1 cellular context compared by ENCODE assay signal in the genomic region with DNA sequence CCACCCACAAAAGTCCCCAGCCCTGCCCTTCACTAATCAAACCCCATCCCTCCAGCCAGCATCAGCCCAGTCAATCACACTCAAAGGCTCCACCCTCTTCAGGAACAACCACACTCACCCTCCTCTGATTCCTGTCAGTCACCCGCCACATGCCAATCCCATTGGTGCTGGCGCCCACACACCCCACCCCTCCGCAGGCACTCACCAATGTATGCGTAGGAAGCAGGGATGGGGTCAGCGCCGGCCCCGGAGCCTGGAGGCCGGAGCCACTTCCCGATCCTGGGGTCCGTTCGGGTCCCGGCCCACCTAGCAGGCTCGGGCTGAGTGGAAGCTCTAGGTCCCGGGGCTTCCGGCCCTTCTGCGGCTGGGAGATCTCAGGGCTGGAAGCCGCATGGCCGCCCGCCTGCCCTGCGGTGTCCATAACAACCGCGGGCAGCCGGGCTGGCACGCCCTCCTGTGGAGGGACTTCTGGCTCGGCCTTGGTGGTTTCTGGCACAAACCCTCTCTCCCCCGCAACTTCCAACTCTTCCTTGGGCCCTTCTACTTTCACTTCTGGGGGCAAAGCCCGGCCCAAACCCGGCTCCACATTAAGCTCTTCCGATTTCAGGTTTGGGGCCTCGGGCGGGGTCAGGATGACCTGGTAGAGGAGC.
TF ChIP-seq lines count a peak whose summit lies in the region.

No MANE protein-coding gene starts in this region.

TF ChIP-seq in GM12878, 131 proteins besides CTCF, POLR2A, EP300 and RAD21:
- TF ChIP-seq SRF (IDR thresholded peaks at IDR 0.05; ENCODE audit: low read depth in 2 of 2, low read length in 2 of 2) (no peak), YY1 (IDR thresholded peaks at IDR 0.05; ENCODE audit: low read depth, low read length) (0 out of 2 replicates have a peak, but pooled peaks have one; percentile 17), SREBF2 (IDR thresholded peaks at IDR 0.05; ENCODE audit: low read length) (no peak), STAT1 (conservative IDR thresholded peaks at IDR 0.05) (no peak), IKZF1 (conservative IDR thresholded peaks at IDR 0.05) (peak; percentile 28; the same call in 1 of the 2 replicates), POLR2AphosphoS5 (IDR thresholded peaks at IDR 0.05; ENCODE audit: low read length) (no peak), TCF7 (IDR thresholded peaks at IDR 0.05; ENCODE audit: borderline replicate concordance) (no peak), POLR2AphosphoS2 (IDR thresholded peaks at IDR 0.05; ENCODE audit: low read depth, low read length) (no peak), NFIC (IDR thresholded peaks at IDR 0.05; ENCODE audit: low read depth, low read length) (no peak), YBX1 (IDR thresholded peaks at IDR 0.05) (no peak), CREM (IDR thresholded peaks at IDR 0.05; ENCODE audit: low read depth) (no peak), SMARCA5 (IDR thresholded peaks at IDR 0.05) (no peak), ESRRA (IDR thresholded peaks at IDR 0.05; ENCODE audit: low read length) (no peak), SIX5 (IDR thresholded peaks at IDR 0.05; ENCODE audit: low read depth, low read length, severe bottlenecking) (no peak), NFYA (IDR thresholded peaks at IDR 0.05; ENCODE audit: borderline replicate concordance, low read depth, low read length) (no peak), BACH1 (IDR thresholded peaks at IDR 0.05; ENCODE audit: borderline replicate concordance) (no peak), SMC3 (IDR thresholded peaks at IDR 0.05; ENCODE audit: borderline replicate concordance, low read length) (0 out of 2 replicates have a peak, but pooled peaks have one; percentile 11), DPF2 (IDR thresholded peaks at IDR 0.05) (peak; percentile 44), ZNF384 (IDR thresholded peaks at IDR 0.05; ENCODE audit: borderline replicate concordance, low read depth, low read length) (no peak), SP1 (IDR thresholded peaks at IDR 0.05; ENCODE audit: low read depth, low read length) (peak; percentile 56), NR2F1 (conservative IDR thresholded peaks at IDR 0.05) (no peak), POU2F2 (IDR thresholded peaks at IDR 0.05; ENCODE audit: borderline replicate concordance, low read depth, low read length) (no peak), MTA3 (IDR thresholded peaks at IDR 0.05; ENCODE audit: borderline replicate concordance, low read length) (no peak), HDGF (IDR thresholded peaks at IDR 0.05) (peak; percentile 50; the same call in 1 of the 2 replicates), FOXK2 (IDR thresholded peaks at IDR 0.05) (no peak), RB1 (IDR thresholded peaks at IDR 0.05; ENCODE audit: borderline replicate concordance) (no peak), PAX5 (IDR thresholded peaks at IDR 0.05; ENCODE audit: borderline replicate concordance, low read depth, low read length) (no peak), GATAD2B (conservative IDR thresholded peaks at IDR 0.05; ENCODE audit: low read depth) (no peak), ZSCAN29 (IDR thresholded peaks at IDR 0.05) (no peak)
- TF ChIP-seq, protein P1, sequence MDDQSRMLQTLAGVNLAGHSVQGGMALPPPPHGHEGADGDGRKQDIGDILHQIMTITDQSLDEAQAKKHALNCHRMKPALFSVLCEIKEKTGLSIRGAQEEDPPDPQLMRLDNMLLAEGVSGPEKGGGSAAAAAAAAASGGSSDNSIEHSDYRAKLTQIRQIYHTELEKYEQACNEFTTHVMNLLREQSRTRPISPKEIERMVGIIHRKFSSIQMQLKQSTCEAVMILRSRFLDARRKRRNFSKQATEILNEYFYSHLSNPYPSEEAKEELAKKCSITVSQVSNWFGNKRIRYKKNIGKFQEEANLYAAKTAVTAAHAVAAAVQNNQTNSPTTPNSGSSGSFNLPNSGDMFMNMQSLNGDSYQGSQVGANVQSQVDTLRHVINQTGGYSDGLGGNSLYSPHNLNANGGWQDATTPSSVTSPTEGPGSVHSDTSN (IDR thresholded peaks at IDR 0.05; ENCODE audit: insufficient replicate concordance, low read depth, low read length), result peak; percentile 93
- TF ChIP-seq, protein P2, sequence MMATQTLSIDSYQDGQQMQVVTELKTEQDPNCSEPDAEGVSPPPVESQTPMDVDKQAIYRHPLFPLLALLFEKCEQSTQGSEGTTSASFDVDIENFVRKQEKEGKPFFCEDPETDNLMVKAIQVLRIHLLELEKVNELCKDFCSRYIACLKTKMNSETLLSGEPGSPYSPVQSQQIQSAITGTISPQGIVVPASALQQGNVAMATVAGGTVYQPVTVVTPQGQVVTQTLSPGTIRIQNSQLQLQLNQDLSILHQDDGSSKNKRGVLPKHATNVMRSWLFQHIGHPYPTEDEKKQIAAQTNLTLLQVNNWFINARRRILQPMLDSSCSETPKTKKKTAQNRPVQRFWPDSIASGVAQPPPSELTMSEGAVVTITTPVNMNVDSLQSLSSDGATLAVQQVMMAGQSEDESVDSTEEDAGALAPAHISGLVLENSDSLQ (IDR thresholded peaks at IDR 0.05), result peak; percentile 98
- TF ChIP-seq, protein P3, sequence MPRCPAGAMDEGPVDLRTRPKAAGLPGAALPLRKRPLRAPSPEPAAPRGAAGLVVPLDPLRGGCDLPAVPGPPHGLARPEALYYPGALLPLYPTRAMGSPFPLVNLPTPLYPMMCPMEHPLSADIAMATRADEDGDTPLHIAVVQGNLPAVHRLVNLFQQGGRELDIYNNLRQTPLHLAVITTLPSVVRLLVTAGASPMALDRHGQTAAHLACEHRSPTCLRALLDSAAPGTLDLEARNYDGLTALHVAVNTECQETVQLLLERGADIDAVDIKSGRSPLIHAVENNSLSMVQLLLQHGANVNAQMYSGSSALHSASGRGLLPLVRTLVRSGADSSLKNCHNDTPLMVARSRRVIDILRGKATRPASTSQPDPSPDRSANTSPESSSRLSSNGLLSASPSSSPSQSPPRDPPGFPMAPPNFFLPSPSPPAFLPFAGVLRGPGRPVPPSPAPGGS (IDR thresholded peaks at IDR 0.05; ENCODE audit: borderline replicate concordance, insufficient read depth, low read depth, low read length, poor library complexity, severe bottlenecking), result no peak
- TF ChIP-seq, protein P4, sequence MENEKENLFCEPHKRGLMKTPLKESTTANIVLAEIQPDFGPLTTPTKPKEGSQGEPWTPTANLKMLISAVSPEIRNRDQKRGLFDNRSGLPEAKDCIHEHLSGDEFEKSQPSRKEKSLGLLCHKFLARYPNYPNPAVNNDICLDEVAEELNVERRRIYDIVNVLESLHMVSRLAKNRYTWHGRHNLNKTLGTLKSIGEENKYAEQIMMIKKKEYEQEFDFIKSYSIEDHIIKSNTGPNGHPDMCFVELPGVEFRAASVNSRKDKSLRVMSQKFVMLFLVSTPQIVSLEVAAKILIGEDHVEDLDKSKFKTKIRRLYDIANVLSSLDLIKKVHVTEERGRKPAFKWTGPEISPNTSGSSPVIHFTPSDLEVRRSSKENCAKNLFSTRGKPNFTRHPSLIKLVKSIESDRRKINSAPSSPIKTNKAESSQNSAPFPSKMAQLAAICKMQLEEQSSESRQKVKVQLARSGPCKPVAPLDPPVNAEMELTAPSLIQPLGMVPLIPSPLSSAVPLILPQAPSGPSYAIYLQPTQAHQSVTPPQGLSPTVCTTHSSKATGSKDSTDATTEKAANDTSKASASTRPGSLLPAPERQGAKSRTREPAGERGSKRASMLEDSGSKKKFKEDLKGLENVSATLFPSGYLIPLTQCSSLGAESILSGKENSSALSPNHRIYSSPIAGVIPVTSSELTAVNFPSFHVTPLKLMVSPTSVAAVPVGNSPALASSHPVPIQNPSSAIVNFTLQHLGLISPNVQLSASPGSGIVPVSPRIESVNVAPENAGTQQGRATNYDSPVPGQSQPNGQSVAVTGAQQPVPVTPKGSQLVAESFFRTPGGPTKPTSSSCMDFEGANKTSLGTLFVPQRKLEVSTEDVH (IDR thresholded peaks at IDR 0.05; ENCODE audit: low read depth, partially characterized antibody), result no peak
- TF ChIP-seq, protein P5, sequence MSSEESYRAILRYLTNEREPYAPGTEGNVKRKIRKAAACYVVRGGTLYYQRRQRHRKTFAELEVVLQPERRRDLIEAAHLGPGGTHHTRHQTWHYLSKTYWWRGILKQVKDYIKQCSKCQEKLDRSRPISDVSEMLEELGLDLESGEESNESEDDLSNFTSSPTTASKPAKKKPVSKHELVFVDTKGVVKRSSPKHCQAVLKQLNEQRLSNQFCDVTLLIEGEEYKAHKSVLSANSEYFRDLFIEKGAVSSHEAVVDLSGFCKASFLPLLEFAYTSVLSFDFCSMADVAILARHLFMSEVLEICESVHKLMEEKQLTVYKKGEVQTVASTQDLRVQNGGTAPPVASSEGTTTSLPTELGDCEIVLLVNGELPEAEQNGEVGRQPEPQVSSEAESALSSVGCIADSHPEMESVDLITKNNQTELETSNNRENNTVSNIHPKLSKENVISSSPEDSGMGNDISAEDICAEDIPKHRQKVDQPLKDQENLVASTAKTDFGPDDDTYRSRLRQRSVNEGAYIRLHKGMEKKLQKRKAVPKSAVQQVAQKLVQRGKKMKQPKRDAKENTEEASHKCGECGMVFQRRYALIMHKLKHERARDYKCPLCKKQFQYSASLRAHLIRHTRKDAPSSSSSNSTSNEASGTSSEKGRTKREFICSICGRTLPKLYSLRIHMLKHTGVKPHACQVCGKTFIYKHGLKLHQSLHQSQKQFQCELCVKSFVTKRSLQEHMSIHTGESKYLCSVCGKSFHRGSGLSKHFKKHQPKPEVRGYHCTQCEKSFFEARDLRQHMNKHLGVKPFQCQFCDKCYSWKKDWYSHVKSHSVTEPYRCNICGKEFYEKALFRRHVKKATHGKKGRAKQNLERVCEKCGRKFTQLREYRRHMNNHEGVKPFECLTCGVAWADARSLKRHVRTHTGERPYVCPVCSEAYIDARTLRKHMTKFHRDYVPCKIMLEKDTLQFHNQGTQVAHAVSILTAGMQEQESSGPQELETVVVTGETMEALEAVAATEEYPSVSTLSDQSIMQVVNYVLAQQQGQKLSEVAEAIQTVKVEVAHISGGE (CRISPR knock-in tag; IDR thresholded peaks at IDR 0.05), result no peak
- TF ChIP-seq, protein P6, sequence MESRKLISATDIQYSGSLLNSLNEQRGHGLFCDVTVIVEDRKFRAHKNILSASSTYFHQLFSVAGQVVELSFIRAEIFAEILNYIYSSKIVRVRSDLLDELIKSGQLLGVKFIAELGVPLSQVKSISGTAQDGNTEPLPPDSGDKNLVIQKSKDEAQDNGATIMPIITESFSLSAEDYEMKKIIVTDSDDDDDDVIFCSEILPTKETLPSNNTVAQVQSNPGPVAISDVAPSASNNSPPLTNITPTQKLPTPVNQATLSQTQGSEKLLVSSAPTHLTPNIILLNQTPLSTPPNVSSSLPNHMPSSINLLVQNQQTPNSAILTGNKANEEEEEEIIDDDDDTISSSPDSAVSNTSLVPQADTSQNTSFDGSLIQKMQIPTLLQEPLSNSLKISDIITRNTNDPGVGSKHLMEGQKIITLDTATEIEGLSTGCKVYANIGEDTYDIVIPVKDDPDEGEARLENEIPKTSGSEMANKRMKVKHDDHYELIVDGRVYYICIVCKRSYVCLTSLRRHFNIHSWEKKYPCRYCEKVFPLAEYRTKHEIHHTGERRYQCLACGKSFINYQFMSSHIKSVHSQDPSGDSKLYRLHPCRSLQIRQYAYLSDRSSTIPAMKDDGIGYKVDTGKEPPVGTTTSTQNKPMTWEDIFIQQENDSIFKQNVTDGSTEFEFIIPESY (IDR thresholded peaks at IDR 0.05), result no peak
- TF ChIP-seq, protein P7, sequence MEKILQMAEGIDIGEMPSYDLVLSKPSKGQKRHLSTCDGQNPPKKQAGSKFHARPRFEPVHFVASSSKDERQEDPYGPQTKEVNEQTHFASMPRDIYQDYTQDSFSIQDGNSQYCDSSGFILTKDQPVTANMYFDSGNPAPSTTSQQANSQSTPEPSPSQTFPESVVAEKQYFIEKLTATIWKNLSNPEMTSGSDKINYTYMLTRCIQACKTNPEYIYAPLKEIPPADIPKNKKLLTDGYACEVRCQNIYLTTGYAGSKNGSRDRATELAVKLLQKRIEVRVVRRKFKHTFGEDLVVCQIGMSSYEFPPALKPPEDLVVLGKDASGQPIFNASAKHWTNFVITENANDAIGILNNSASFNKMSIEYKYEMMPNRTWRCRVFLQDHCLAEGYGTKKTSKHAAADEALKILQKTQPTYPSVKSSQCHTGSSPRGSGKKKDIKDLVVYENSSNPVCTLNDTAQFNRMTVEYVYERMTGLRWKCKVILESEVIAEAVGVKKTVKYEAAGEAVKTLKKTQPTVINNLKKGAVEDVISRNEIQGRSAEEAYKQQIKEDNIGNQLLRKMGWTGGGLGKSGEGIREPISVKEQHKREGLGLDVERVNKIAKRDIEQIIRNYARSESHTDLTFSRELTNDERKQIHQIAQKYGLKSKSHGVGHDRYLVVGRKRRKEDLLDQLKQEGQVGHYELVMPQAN (conservative IDR thresholded peaks at IDR 0.05), result no peak
- TF ChIP-seq, protein P8, sequence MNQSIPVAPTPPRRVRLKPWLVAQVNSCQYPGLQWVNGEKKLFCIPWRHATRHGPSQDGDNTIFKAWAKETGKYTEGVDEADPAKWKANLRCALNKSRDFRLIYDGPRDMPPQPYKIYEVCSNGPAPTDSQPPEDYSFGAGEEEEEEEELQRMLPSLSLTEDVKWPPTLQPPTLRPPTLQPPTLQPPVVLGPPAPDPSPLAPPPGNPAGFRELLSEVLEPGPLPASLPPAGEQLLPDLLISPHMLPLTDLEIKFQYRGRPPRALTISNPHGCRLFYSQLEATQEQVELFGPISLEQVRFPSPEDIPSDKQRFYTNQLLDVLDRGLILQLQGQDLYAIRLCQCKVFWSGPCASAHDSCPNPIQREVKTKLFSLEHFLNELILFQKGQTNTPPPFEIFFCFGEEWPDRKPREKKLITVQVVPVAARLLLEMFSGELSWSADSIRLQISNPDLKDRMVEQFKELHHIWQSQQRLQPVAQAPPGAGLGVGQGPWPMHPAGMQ (IDR thresholded peaks at IDR 0.05; ENCODE audit: borderline replicate concordance), result no peak
